8 cellular contexts compared by ENCODE assay signal in genomic region chr17:28598799-28599310, GRCh38. TPM values are rescaled to one million over a fixed set of nuclear protein-coding genes. Genes with fewer than 3 reads are reported as not detected.
DNase-seq lines count a peak whose midpoint lies in the region; ATAC-seq, FAIRE-seq and TF ChIP-seq lines count a peak whose summit lies in the region.

SPAG5 (minus strand) TSS chr17:28599025; CDS start chr17:28598946, 79 bp downstream.

- H3K27ac ChIP-seq in adrenal gland: peak within 1 kb of the TSS; percentile 90 to 98 (median 93)
- H3K27ac ChIP-seq in heart left ventricle: peak within 1 kb of the TSS; percentile 69 to 97 (median 94)

- ATAC-seq in HG02852 (IDR thresholded peaks at IDR 0.05; ENCODE audit: unreplicated experiment): peak; percentile 73
- peak; percentile 97 to 100 (median 99) for ATAC-seq in heart left ventricle

- intact Hi-C loops in adrenal gland (cut with DNase I) (no loop called here), heart left ventricle (cut with DNase I) (loop anchor here in 1 of 10 donors (2.0 kb wide), 1 partner anchor 46 kb away; the partner anchor contains the start of gene BLTP2)

- no peaks in the 10 kb centered on the region for H3K36me3 ChIP-seq in adrenal gland (replicated peaks in 1 of 2)
- H3K36me3 ChIP-seq in heart left ventricle: no peaks in the 10 kb centered on the region

- H3K4me3 ChIP-seq in adrenal gland: peak within 1 kb of the TSS in 3 of 4 donors; percentile 54 to 58 (median 56)
- peak within 1 kb of the TSS; percentile 49 to 86 (median 66) for H3K4me3 ChIP-seq in heart left ventricle

- H3K9me3 Mint-ChIP-seq in type B pancreatic cell: no peaks in the 10 kb centered on the region

- H3K4me1 ChIP-seq in adrenal gland (replicated peaks in 1 of 2) (peaks cover 0 to 19% of the 10 kb centered on the region in 2 donors), heart left ventricle (peaks cover 0 to 30% (median 13%) of the 10 kb centered on the region in 12 donors)

- H3K27ac Mint-ChIP-seq in type B pancreatic cell: peak within 1 kb of the TSS; percentile 92

- H3K9me3 ChIP-seq in adrenal gland (replicated peaks in 1 of 3): no peaks in the 10 kb centered on the region
- no peaks in the 10 kb centered on the region for H3K9me3 ChIP-seq in heart left ventricle

- peaks cover 24% of the 10 kb centered on the region for H3K4me1 Mint-ChIP-seq in type B pancreatic cell (ENCODE audit: unreplicated experiment)

- peak; percentile 96 for FAIRE-seq in GM12892 (lab: Jason Lieb, UNC)

- WGBS in adrenal gland, 4 donors: 0 to 2% (median 1%) methylated on average over 8 to 44 of the region's 44 CpGs; no CpG with 5 or more reads in 1 of the 4 donors
- 0% methylated on average over 22 to 44 of the region's 44 CpGs for WGBS in heart left ventricle, 4 donors

- no peaks in the 10 kb centered on the region for H3K36me3 Mint-ChIP-seq in type B pancreatic cell

- TF ChIP-seq POLR2A in GM12892 (IDR thresholded peaks at IDR 0.05; ENCODE audit: low read depth, low read length) (peak; percentile 87), adrenal gland (IDR thresholded peaks at IDR 0.05) (peak; percentile 87 to 92), heart left ventricle (IDR thresholded peaks at IDR 0.05) (peak; percentile 49 to 83)

- H3K4me3 Mint-ChIP-seq in type B pancreatic cell: peak within 1 kb of the TSS; percentile 97

- TF ChIP-seq CTCF in adrenal gland (IDR thresholded peaks at IDR 0.05) (no peak), heart left ventricle (IDR thresholded peaks at IDR 0.05) (no peak), type B pancreatic cell (conservative IDR thresholded peaks at IDR 0.05) (no peak)

- H3K27me3 Mint-ChIP-seq in type B pancreatic cell: no peaks in the 10 kb centered on the region

- DNase-seq in GM12892 (ENCODE audit: insufficient read length) (peak; percentile 93), NCI-H146 (lab: John Stamatoyannopoulos, UW) (peak; percentile 94), T-helper 1 cell (peak; percentile 91 to 97 (median 92)), adrenal gland (peak; percentile 92 to 97 (median 94)), heart left ventricle (peak; percentile 92 to 96 (median 93)), pons (ENCODE audit: low spot score) (peak; percentile 88), type B pancreatic cell (ENCODE audit: extremely low spot score, unreplicated experiment) (peak; percentile 97)

- H3K27me3 ChIP-seq in adrenal gland (no peaks in the 10 kb centered on the region), heart left ventricle (no peaks in the 10 kb centered on the region)

RNA-seq across cellular contexts. Expression of gene SPAG5, which starts in this region (rescaled TPM):
- 54.7 TPM for polyA plus RNA-seq in GM12892 (2012; ENCODE audit: missing spikeins)
- total RNA-seq in adrenal gland (1 to 10 TPM in 7 of 8 donors, under 1 TPM in 1; 0.97 to 5.4 (median 3.8) TPM), heart left ventricle (10 to 100 TPM in 1 of 9 donors, 1 to 10 TPM in 4, under 1 TPM in 4; 0.39 to 11.6 (median 1.5) TPM), type B pancreatic cell (ENCODE audit: low replicate concordance) (30.9 and 88.3 TPM in 2 replicates)
- polyA plus RNA-seq in adrenal gland (10 to 100 TPM in 2 of 3 donors, 1 to 10 TPM in 1; 4.3 to 27.5 (median 13.4) TPM), heart left ventricle (1 to 10 TPM in 1 of 2 donors, under 1 TPM in 1; 0.42 to 1.2 TPM)

Comparison
In these comparisons a context has a peak if more than half of its experiments do, and no peak if none do; other contexts are left out.
1. Peak in every context shown above with its lines: DNase-seq, ATAC-seq, H3K4me3 ChIP-seq and H3K27ac ChIP-seq.